ENCODE assay signal across 10 cellular contexts in the genomic region with DNA sequence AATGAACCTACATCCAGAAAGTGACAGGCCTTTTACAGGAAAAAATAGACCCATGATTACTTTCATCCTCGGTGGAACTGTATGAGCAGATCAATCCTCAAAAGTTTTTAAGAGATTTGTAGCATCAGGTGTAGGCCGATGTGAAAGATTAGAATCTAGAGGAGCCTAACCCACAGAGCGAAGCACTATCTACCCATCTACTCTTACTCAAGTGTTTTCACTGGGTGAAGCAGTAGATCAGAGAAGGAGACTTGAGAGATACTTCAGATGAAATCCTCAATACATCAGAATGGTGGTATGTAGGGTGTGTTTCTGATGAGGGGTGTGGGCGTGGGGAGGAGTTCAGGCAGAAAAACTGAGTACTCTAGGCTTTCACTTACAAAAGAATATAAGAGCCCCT.
"Had no signal": no experiment of that assay in that cellular context is flagged by ENCODE, and none has a peak within 500 bp of the region (broad histone marks: within the 10 kb centered on the region; RNA-seq: fewer than 3 reads in every experiment).

No MANE protein-coding gene starts in this region.

- DNase-seq: GM23248, GOT3, H7, HFFc6 had no signal

- H3K4me3 ChIP-seq: GM23248, HAP-1, K562 had no signal

- H3K9ac ChIP-seq: GM23248 had no signal

- H3K9me3 ChIP-seq: HAP-1 had no signal

- H3K27ac Mint-ChIP-seq: HFFc6 had no signal

- H3K4me1 Mint-ChIP-seq: IgD-negative memory B cell had no signal

- H3K9me3 Mint-ChIP-seq: HFFc6 had no signal

- H3K27ac ChIP-seq: GM23248, HL-60 had no signal

- H3K36me3 ChIP-seq: HAP-1 had no signal

- ATAC-seq: HCT116, HepG2, K562 had no signal

- H2AFZ ChIP-seq: GM23248 had no signal

- H3K4me3 Mint-ChIP-seq: HFFc6, IgD-negative memory B cell had no signal
